Comparison of ENCODE assay signal across 16 cellular contexts in the genomic region with DNA sequence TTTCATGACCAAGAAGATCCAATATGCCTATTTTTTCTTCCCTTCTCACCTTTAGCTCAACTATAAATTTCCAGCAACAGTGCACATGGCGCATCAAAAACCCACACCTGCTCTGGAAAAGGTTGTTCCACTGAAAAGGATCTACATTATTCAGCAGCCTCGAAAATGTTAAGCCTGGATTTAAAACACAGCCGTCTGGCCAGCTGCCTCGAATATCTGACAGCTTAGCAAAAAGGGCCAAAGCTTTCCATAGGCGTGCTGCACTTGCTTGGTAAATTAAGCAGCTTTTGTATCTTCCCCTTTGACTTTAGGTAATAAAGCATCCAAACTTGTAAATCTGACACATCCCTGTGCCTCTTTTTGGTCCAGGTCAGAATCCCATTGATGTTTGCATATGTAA. TPM values are rescaled to one million over a fixed set of nuclear protein-coding genes. Genes with fewer than 3 reads are reported as not detected.
DNase-seq lines count a peak whose midpoint lies in the region; TF ChIP-seq lines count a peak whose summit lies in the region.
"Had no signal": no experiment of that assay in that cellular context is flagged by ENCODE, and none has a peak within 500 bp of the region (broad histone marks: within the 10 kb centered on the region; RNA-seq: fewer than 3 reads in every experiment).

No MANE protein-coding gene starts in this region.

- no peak for TF ChIP-seq CTCF in retinal pigment epithelial cell (conservative IDR thresholded peaks at IDR 0.05; ENCODE audit: low read depth, low read length)
- no peak for TF ChIP-seq CTCF in uterus (IDR thresholded peaks at IDR 0.05)

- intact Hi-C loops in uterus (cut with DNase I; ENCODE audit: low total_unique reads): no loop called here

- no peak overlapping the region for H3K27ac ChIP-seq in uterus
- H3K27ac ChIP-seq: BLaER1 treated with 17β-estradiol and CSF1 and Interleukin-3, amounts not matched to agents 10 nM and 100 nM had no signal

- no peaks in the 10 kb centered on the region for H3K27me3 ChIP-seq in uterus
- H3K27me3 ChIP-seq: BLaER1 treated with 17β-estradiol and CSF1 and Interleukin-3, amounts not matched to agents 10 nM and 100 nM had no signal

- no peaks in the 10 kb centered on the region for H3K9me3 ChIP-seq in uterus
- H3K9me3 ChIP-seq: BLaER1 treated with 17β-estradiol and CSF1 and Interleukin-3, amounts not matched to agents 10 nM and 100 nM had no signal

- TF ChIP-seq POLR2A in uterus (IDR thresholded peaks at IDR 0.05): no peak

- H3K4me3 ChIP-seq in retinal pigment epithelial cell (ENCODE audit: low read length) (no peak overlapping the region), uterus (no peak overlapping the region)
- H3K4me3 ChIP-seq: BLaER1 treated with 17β-estradiol and CSF1 and Interleukin-3, amounts not matched to agents 10 nM and 100 nM; K562 had no signal

- peak; percentile 20 for DNase-seq in NCI-H2171 treated with DMSO at 0.1 percent for 48 hours (lab: John Stamatoyannopoulos, UW)
- DNase-seq in NCI-H2171 (lab: John Stamatoyannopoulos, UW): no peak
- peak; percentile 89 for DNase-seq in NCI-H82 (lab: John Stamatoyannopoulos, UW)
- DNase-seq in retinal pigment epithelial cell (ENCODE audit: low read depth): peak; percentile 62
- DNase-seq in uterus: no peak
- no peak for DNase-seq in stimulated activated CD4-positive, alpha-beta T cell treated with anti-CD3 and anti-CD28 coated beads, Interleukin-15, amount 100 ng/mL, for 24 hours
- no peak for DNase-seq in amniotic stem cell (lab: John Stamatoyannopoulos, UW)
- DNase-seq: ACHN; CD4-positive, CD25-positive, alpha-beta regulatory T cell; HCEC 1CT; HFFc6 had no signal

- no peaks in the 10 kb centered on the region for H3K36me3 ChIP-seq in uterus
- H3K36me3 ChIP-seq: BLaER1 treated with 17β-estradiol and CSF1 and Interleukin-3, amounts not matched to agents 10 nM and 100 nM had no signal

- H3K4me1 ChIP-seq in uterus: no peaks in the 10 kb centered on the region
- H3K4me1 ChIP-seq: BLaER1 treated with 17β-estradiol and CSF1 and Interleukin-3, amounts not matched to agents 10 nM and 100 nM had no signal

RNA-seq across cellular contexts. Expression of a gene that starts 20.5 kb away (rescaled TPM):
- not detected for total RNA-seq in uterus
- total RNA-seq: A172; CD4-positive, CD25-positive, alpha-beta regulatory T cell; Daoy; H4; HFFc6; K562 had no signal

Comparison
In these comparisons a context has a peak if more than half of its experiments do, and no peak if none do; other contexts are left out.
1. DNase-seq: peak in NCI-H2171 treated with DMSO at 0.1 percent for 48 hours (single experiment), NCI-H82 (single experiment) and retinal pigment epithelial cell (single experiment); none in NCI-H2171 (single experiment), uterus (0 of 2), stimulated activated CD4-positive, alpha-beta T cell treated with anti-CD3 and anti-CD28 coated beads, Interleukin-15, amount 100 ng/mL, for 24 hours (single experiment) and amniotic stem cell (single experiment).